1 cellular context compared by ENCODE assay signal in the genomic region with DNA sequence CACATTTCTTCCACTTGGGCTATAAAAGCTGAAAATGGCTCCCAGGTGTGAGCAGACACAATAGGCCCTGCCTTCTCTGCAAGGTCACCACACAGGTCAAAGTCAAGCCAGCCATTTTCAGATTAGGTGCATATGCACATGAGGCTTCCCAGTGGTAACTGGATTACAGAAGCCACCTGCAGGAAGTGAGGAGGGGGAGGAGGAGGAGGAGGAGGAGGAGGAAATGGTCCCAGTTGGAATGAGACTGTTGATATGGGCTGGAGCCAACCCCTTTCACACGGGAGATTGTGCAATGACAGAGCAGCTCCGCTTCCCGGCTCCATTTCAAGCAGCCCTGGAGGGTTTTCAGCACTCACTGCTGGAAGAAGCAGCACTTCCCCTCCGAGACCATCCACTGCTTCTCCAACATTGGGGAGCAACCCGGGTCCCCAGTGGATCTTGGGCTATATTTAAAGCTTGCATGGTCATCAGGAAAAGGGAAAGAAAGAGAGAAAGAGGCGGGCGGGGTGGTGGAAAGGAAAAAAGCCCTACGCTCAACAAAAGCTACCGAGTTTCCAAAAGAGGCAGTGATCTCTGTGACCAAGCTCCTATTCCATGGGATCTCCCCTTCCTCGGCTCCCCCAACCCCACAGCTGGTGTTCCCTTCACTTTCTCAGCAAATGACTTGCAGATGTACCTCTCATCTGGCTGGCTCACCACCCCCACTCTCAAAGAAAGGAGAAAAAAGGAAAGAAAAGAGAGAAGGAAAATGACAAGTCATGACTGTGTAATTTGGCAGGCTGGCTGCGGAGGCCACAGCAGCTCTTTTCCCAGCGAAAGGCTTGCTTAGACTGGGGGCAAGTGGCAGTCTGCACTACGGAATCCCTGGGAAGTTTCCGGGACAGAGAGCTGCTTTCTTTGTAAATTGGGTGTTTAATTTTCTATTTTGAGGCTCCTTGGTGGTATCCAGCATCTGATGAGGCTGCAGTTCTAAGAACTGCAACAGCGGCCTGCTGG.
A peak's percentile ranks its signal among the peaks of the same experiment; 100 is the strongest.
TF ChIP-seq lines count a peak whose summit lies in the region.

No MANE protein-coding gene starts in this region.

TF ChIP-seq in HepG2, 621 proteins besides CTCF, POLR2A, EP300 and RAD21 (continued from another document and continues in another):
- TF ChIP-seq ZNF496 (CRISPR knock-in tag; IDR thresholded peaks at IDR 0.05; ENCODE audit: insufficient replicate concordance) = no peak
- TF ChIP-seq, protein P1, sequence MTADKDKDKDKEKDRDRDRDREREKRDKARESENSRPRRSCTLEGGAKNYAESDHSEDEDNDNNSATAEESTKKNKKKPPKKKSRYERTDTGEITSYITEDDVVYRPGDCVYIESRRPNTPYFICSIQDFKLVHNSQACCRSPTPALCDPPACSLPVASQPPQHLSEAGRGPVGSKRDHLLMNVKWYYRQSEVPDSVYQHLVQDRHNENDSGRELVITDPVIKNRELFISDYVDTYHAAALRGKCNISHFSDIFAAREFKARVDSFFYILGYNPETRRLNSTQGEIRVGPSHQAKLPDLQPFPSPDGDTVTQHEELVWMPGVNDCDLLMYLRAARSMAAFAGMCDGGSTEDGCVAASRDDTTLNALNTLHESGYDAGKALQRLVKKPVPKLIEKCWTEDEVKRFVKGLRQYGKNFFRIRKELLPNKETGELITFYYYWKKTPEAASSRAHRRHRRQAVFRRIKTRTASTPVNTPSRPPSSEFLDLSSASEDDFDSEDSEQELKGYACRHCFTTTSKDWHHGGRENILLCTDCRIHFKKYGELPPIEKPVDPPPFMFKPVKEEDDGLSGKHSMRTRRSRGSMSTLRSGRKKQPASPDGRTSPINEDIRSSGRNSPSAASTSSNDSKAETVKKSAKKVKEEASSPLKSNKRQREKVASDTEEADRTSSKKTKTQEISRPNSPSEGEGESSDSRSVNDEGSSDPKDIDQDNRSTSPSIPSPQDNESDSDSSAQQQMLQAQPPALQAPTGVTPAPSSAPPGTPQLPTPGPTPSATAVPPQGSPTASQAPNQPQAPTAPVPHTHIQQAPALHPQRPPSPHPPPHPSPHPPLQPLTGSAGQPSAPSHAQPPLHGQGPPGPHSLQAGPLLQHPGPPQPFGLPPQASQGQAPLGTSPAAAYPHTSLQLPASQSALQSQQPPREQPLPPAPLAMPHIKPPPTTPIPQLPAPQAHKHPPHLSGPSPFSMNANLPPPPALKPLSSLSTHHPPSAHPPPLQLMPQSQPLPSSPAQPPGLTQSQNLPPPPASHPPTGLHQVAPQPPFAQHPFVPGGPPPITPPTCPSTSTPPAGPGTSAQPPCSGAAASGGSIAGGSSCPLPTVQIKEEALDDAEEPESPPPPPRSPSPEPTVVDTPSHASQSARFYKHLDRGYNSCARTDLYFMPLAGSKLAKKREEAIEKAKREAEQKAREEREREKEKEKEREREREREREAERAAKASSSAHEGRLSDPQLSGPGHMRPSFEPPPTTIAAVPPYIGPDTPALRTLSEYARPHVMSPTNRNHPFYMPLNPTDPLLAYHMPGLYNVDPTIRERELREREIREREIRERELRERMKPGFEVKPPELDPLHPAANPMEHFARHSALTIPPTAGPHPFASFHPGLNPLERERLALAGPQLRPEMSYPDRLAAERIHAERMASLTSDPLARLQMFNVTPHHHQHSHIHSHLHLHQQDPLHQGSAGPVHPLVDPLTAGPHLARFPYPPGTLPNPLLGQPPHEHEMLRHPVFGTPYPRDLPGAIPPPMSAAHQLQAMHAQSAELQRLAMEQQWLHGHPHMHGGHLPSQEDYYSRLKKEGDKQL (CRISPR knock-in tag; IDR thresholded peaks at IDR 0.05; ENCODE audit: low read depth) = no peak
- no peak for TF ChIP-seq GTF2F1 (IDR thresholded peaks at IDR 0.05; ENCODE audit: low read length)
- TF ChIP-seq MAFG (CRISPR knock-in tag; IDR thresholded peaks at IDR 0.05) = no peak
- TF ChIP-seq, protein P2, sequence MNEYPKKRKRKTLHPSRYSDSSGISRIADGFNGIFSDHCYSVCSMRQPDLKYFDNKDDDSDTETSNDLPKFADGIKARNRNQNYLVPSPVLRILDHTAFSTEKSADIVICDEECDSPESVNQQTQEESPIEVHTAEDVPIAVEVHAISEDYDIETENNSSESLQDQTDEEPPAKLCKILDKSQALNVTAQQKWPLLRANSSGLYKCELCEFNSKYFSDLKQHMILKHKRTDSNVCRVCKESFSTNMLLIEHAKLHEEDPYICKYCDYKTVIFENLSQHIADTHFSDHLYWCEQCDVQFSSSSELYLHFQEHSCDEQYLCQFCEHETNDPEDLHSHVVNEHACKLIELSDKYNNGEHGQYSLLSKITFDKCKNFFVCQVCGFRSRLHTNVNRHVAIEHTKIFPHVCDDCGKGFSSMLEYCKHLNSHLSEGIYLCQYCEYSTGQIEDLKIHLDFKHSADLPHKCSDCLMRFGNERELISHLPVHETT (CRISPR knock-in tag; conservative IDR thresholded peaks at IDR 0.05) = no peak
- TF ChIP-seq ZNF644 (CRISPR knock-in tag; IDR thresholded peaks at IDR 0.05; ENCODE audit: low read depth) = peak; percentile 82
- TF ChIP-seq CHD4 (IDR thresholded peaks at IDR 0.05; ENCODE audit: borderline replicate concordance, low read length) = no peak
- TF ChIP-seq, protein P3, sequence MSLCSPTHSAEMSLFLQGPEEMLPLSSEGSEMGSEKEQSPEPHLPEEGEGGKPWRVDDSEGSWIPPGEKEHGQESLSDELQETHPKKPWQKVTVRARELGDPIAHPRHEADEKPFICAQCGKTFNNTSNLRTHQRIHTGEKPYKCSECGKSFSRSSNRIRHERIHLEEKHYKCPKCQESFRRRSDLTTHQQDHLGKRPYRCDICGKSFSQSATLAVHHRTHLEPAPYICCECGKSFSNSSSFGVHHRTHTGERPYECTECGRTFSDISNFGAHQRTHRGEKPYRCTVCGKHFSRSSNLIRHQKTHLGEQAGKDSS (CRISPR knock-in tag; IDR thresholded peaks at IDR 0.05; ENCODE audit: borderline replicate concordance, low read depth) = no peak
- no peak for TF ChIP-seq HIVEP1 (CRISPR knock-in tag; IDR thresholded peaks at IDR 0.05)
- TF ChIP-seq, protein P4, sequence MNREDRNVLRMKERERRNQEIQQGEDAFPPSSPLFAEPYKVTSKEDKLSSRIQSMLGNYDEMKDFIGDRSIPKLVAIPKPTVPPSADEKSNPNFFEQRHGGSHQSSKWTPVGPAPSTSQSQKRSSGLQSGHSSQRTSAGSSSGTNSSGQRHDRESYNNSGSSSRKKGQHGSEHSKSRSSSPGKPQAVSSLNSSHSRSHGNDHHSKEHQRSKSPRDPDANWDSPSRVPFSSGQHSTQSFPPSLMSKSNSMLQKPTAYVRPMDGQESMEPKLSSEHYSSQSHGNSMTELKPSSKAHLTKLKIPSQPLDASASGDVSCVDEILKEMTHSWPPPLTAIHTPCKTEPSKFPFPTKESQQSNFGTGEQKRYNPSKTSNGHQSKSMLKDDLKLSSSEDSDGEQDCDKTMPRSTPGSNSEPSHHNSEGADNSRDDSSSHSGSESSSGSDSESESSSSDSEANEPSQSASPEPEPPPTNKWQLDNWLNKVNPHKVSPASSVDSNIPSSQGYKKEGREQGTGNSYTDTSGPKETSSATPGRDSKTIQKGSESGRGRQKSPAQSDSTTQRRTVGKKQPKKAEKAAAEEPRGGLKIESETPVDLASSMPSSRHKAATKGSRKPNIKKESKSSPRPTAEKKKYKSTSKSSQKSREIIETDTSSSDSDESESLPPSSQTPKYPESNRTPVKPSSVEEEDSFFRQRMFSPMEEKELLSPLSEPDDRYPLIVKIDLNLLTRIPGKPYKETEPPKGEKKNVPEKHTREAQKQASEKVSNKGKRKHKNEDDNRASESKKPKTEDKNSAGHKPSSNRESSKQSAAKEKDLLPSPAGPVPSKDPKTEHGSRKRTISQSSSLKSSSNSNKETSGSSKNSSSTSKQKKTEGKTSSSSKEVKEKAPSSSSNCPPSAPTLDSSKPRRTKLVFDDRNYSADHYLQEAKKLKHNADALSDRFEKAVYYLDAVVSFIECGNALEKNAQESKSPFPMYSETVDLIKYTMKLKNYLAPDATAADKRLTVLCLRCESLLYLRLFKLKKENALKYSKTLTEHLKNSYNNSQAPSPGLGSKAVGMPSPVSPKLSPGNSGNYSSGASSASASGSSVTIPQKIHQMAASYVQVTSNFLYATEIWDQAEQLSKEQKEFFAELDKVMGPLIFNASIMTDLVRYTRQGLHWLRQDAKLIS (CRISPR knock-in tag; IDR thresholded peaks at IDR 0.05) = no peak
- no peak for TF ChIP-seq ZNF674 (CRISPR knock-in tag; IDR thresholded peaks at IDR 0.05; ENCODE audit: low read depth)
- TF ChIP-seq ZFYVE20 (CRISPR knock-in tag; IDR thresholded peaks at IDR 0.05; ENCODE audit: borderline replicate concordance, low read depth) = no peak
- no peak for TF ChIP-seq ZNF746 (CRISPR knock-in tag; IDR thresholded peaks at IDR 0.05)
- TF ChIP-seq, protein P5, sequence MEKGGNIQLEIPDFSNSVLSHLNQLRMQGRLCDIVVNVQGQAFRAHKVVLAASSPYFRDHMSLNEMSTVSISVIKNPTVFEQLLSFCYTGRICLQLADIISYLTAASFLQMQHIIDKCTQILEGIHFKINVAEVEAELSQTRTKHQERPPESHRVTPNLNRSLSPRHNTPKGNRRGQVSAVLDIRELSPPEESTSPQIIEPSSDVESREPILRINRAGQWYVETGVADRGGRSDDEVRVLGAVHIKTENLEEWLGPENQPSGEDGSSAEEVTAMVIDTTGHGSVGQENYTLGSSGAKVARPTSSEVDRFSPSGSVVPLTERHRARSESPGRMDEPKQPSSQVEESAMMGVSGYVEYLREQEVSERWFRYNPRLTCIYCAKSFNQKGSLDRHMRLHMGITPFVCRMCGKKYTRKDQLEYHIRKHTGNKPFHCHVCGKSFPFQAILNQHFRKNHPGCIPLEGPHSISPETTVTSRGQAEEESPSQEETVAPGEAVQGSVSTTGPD (CRISPR knock-in tag; IDR thresholded peaks at IDR 0.05) = no peak
- TF ChIP-seq HNF4A (CRISPR knock-in tag; IDR thresholded peaks at IDR 0.05) = peak; percentile 30; the same call in 1 of the 2 replicates
- no peak for TF ChIP-seq SOX13 (IDR thresholded peaks at IDR 0.05)
- TF ChIP-seq SOX13 (CRISPR knock-in tag; conservative IDR thresholded peaks at IDR 0.05 in 1 of 2, IDR thresholded peaks at IDR 0.05 in 1 of 2) = peak in 1 of 2 experiments; percentile 45; a peak in 1 of 4 replicates
- TF ChIP-seq, protein P6, sequence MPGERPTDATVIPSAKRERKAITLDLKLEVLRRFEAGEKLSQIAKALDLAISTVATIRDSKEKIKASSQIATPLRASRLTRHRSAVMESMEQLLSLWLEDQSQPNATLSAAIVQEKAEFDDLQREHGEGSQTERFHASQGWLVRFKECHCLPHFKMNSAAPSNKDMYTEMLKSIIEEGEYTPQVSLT (CRISPR knock-in tag; IDR thresholded peaks at IDR 0.05; ENCODE audit: borderline replicate concordance, low read depth) = no peak
- TF ChIP-seq CBX5 (CRISPR knock-in tag; IDR thresholded peaks at IDR 0.05; ENCODE audit: borderline replicate concordance) = no peak
- 0 out of 2 replicates have a peak, but pooled peaks have one; percentile 31 for TF ChIP-seq ZNF343 (CRISPR knock-in tag; IDR thresholded peaks at IDR 0.05)
- TF ChIP-seq, protein P7, sequence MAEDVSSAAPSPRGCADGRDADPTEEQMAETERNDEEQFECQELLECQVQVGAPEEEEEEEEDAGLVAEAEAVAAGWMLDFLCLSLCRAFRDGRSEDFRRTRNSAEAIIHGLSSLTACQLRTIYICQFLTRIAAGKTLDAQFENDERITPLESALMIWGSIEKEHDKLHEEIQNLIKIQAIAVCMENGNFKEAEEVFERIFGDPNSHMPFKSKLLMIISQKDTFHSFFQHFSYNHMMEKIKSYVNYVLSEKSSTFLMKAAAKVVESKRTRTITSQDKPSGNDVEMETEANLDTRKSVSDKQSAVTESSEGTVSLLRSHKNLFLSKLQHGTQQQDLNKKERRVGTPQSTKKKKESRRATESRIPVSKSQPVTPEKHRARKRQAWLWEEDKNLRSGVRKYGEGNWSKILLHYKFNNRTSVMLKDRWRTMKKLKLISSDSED (CRISPR knock-in tag; IDR thresholded peaks at IDR 0.05) = no peak
- no peak for TF ChIP-seq ERF (CRISPR knock-in tag; IDR thresholded peaks at IDR 0.05)
- TF ChIP-seq TBL1XR1 (IDR thresholded peaks at IDR 0.05; ENCODE audit: borderline replicate concordance, low read length, partially characterized antibody) = no peak
- TF ChIP-seq HOXA7 (CRISPR knock-in tag; IDR thresholded peaks at IDR 0.05) = no peak
- no peak for TF ChIP-seq ARID2 (CRISPR knock-in tag; IDR thresholded peaks at IDR 0.05; ENCODE audit: borderline replicate concordance)
- TF ChIP-seq ZNF263 (CRISPR knock-in tag; IDR thresholded peaks at IDR 0.05) = peak; percentile 95
- no peak for TF ChIP-seq ZNF615 (CRISPR knock-in tag; IDR thresholded peaks at IDR 0.05; ENCODE audit: borderline replicate concordance)
- TF ChIP-seq SRY (CRISPR knock-in tag; IDR thresholded peaks at IDR 0.05) = no peak
- no peak for TF ChIP-seq ZNF350 (CRISPR knock-in tag; IDR thresholded peaks at IDR 0.05; ENCODE audit: borderline replicate concordance, low read depth)
- peak; percentile 53; the same call in 1 of the 2 replicates for TF ChIP-seq ZBTB38 (CRISPR knock-in tag; IDR thresholded peaks at IDR 0.05)
- TF ChIP-seq ZFP36 (IDR thresholded peaks at IDR 0.05; ENCODE audit: borderline replicate concordance, low read depth, low read length, partially characterized antibody) = no peak
- no peak for TF ChIP-seq NFE2 (CRISPR knock-in tag; IDR thresholded peaks at IDR 0.05)
- no peak for TF ChIP-seq HNRNPL (IDR thresholded peaks at IDR 0.05; ENCODE audit: low read depth, low read length)
- no peak for TF ChIP-seq MED8 (CRISPR knock-in tag; IDR thresholded peaks at IDR 0.05; ENCODE audit: insufficient replicate concordance)
- TF ChIP-seq ATF7-NPFF (CRISPR knock-in tag; IDR thresholded peaks at IDR 0.05; ENCODE audit: low read depth) = no peak
- TF ChIP-seq, protein P8, sequence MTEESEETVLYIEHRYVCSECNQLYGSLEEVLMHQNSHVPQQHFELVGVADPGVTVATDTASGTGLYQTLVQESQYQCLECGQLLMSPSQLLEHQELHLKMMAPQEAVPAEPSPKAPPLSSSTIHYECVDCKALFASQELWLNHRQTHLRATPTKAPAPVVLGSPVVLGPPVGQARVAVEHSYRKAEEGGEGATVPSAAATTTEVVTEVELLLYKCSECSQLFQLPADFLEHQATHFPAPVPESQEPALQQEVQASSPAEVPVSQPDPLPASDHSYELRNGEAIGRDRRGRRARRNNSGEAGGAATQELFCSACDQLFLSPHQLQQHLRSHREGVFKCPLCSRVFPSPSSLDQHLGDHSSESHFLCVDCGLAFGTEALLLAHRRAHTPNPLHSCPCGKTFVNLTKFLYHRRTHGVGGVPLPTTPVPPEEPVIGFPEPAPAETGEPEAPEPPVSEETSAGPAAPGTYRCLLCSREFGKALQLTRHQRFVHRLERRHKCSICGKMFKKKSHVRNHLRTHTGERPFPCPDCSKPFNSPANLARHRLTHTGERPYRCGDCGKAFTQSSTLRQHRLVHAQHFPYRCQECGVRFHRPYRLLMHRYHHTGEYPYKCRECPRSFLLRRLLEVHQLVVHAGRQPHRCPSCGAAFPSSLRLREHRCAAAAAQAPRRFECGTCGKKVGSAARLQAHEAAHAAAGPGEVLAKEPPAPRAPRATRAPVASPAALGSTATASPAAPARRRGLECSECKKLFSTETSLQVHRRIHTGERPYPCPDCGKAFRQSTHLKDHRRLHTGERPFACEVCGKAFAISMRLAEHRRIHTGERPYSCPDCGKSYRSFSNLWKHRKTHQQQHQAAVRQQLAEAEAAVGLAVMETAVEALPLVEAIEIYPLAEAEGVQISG (CRISPR knock-in tag; IDR thresholded peaks at IDR 0.05) = peak; percentile 35; the same call in 1 of the 2 replicates
- no peak for TF ChIP-seq ZNF251 (CRISPR knock-in tag; IDR thresholded peaks at IDR 0.05)
- TF ChIP-seq ZNF777 (CRISPR knock-in tag; IDR thresholded peaks at IDR 0.05) = no peak
